27 cellular contexts compared by ENCODE assay signal in the genomic region with DNA sequence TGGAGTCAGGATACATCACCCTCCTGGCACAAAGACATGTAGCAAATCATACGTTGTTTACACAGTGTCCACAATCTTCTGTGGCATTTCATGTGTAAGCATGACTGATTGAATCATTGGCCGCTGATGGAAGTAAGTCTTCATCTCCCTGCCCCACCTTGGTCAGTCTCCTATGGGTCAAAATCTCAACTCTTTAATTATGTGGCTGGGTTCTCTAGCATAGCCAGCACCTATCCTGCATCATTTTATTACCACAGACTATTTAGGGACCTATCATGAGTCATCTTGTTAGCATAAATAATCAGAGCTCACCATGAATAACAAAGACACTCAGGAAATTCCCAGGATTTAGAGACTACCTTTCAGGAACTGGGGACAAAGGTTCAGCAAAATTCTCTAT. TPM values are rescaled to one million over a fixed set of nuclear protein-coding genes. Genes with fewer than 3 reads are reported as not detected.
DNase-seq lines count a peak whose midpoint lies in the region; ATAC-seq, FAIRE-seq and TF ChIP-seq lines count a peak whose summit lies in the region.
"Had no signal": no experiment of that assay in that cellular context is flagged by ENCODE, and none has a peak within 500 bp of the region (broad histone marks: within the 10 kb centered on the region; RNA-seq: fewer than 3 reads in every experiment).

No MANE protein-coding gene starts in this region.

- no peak overlapping the region for H3K27ac ChIP-seq in tibial artery
- H3K27ac ChIP-seq: 22Rv1, heart right ventricle, psoas muscle, SJSA1, suprapubic skin had no signal

- no peaks in the 10 kb centered on the region for H3K27me3 ChIP-seq in tibial artery
- H3K27me3 ChIP-seq: heart right ventricle, SJSA1, suprapubic skin had no signal

- peak; percentile 16 for DNase-seq in DMS53 (lab: John Stamatoyannopoulos, UW)
- DNase-seq in DMS53 treated with DMSO at 0.1 percent for 48 hours (lab: John Stamatoyannopoulos, UW; ENCODE audit: unreplicated experiment), result no peak
- DNase-seq in astrocyte of the hippocampus (ENCODE audit: low read depth, low spot score), result peak; percentile 46
- DNase-seq in iris pigment epithelial cell (ENCODE audit: low read depth), result peak; percentile 36
- no peak for DNase-seq in tibial artery
- DNase-seq in activated naive CD4-positive, alpha-beta T cell treated with anti-CD3 and anti-CD28 coated beads, Interleukin-2, amount 50 U/mL, for 16 hours, result no peak
- no peak for DNase-seq in GM12891 (ENCODE audit: insufficient read length, low spot score)
- DNase-seq: activated CD4-positive, alpha-beta memory T cell treated with anti-CD3 and anti-CD28 coated beads for 36 hours; activated CD4-positive, CD25-positive, alpha-beta regulatory T cell treated with anti-CD3 and anti-CD28 coated beads, Interleukin-2, amount 50 U/mL, for 72 hours; activated CD8-positive, alpha-beta memory T cell treated with anti-CD3 and anti-CD28 coated beads, Interleukin-2, amount 50 U/mL, for 48 hours; anterior cingulate cortex; CD4-positive, alpha-beta memory T cell; heart right ventricle; NCI-H1048; NCI-H1930; NCI-H526 treated with DMSO at 0.1 percent for 48 hours; psoas muscle; stimulated activated CD4-positive, alpha-beta T cell treated with anti-CD3 and anti-CD28 coated beads, Interleukin-4, amount 100 ng/mL, for 4 hours; stimulated activated naive B cell treated with anti-CD40 and anti-IgM and Interleukin-4, amounts not matched to agents 10 μg/mL and 1 μg/mL and 100 μg/mL, for 72 hours; T-cell had no signal

- H3K4me3 ChIP-seq in tibial artery, result no peak overlapping the region
- H3K4me3 ChIP-seq: heart right ventricle, psoas muscle, SJSA1, suprapubic skin had no signal

- H3K9me3 ChIP-seq in tibial artery, result peaks cover 7 to 17% (median 9%) of the 10 kb centered on the region in 3 donors

- FAIRE-seq in GM12891 (lab: Jason Lieb, UNC), result no peak
- FAIRE-seq: RCC 7860, TTC549 had no signal

- no peak for TF ChIP-seq CTCF in tibial artery (IDR thresholded peaks at IDR 0.05)

- H3K36me3 ChIP-seq in tibial artery, result peaks cover 0 to 5% (median 0%) of the 10 kb centered on the region in 3 donors
- H3K36me3 ChIP-seq: heart right ventricle, suprapubic skin had no signal

- ATAC-seq in HG02759 (IDR thresholded peaks at IDR 0.05; ENCODE audit: unreplicated experiment), result no peak
- ATAC-seq: activated T-helper 17 cell treated with anti-CD3 and anti-CD28 coated beads, Interleukin-2, amount 50 U/mL, for 72 hours; heart right ventricle; psoas muscle; stimulated activated naive B cell treated with anti-CD40 and anti-IgM and Interleukin-4, amounts not matched to agents 10 μg/mL and 1 μg/mL and 100 μg/mL, for 72 hours; T-cell had no signal

- peaks cover 0 to 5% (median 0%) of the 10 kb centered on the region in 4 donors for H3K4me1 ChIP-seq in tibial artery
- H3K4me1 ChIP-seq: psoas muscle, suprapubic skin had no signal

- TF ChIP-seq POLR2A in GM12891 (IDR thresholded peaks at IDR 0.05; ENCODE audit: low read depth, low read length), result no peak

- intact Hi-C loops in tibial artery (cut with DNase I; ENCODE audit: low total_unique reads), result no loop called here

TF ChIP-seq in GM12891, 5 proteins besides CTCF, POLR2A, EP300 and RAD21:
- TF ChIP-seq POU2F2 (IDR thresholded peaks at IDR 0.05; ENCODE audit: low read depth, low read length) (no peak), TAF1 (IDR thresholded peaks at IDR 0.05; ENCODE audit: low read depth, low read length) (no peak), PAX5 (IDR thresholded peaks at IDR 0.05; ENCODE audit: insufficient read depth, low read length, severe bottlenecking) (no peak), POLR2AphosphoS5 (IDR thresholded peaks at IDR 0.05; ENCODE audit: low read depth, low read length) (no peak), SPI1 (IDR thresholded peaks at IDR 0.05; ENCODE audit: low read depth, low read length) (no peak)

RNA-seq across cellular contexts. Expression of a gene that starts 15.9 kb away (rescaled TPM):
- 0.12 TPM for polyA plus RNA-seq in GM12891 (2012; ENCODE audit: low read depth, missing spikeins)

Comparison
In these comparisons a context has a peak if more than half of its experiments do, and no peak if none do; other contexts are left out.
1. DNase-seq: peak in DMS53 (single experiment), astrocyte of the hippocampus (single experiment) and iris pigment epithelial cell (single experiment); none in DMS53 treated with DMSO at 0.1 percent for 48 hours (single experiment), tibial artery (0 of 2), activated naive CD4-positive, alpha-beta T cell treated with anti-CD3 and anti-CD28 coated beads, Interleukin-2, amount 50 U/mL, for 16 hours (single experiment) and GM12891 (single experiment).